ENCODE assay signal across 8 cellular contexts in genomic region chr12:22100952-22101748, GRCh38. TPM values are rescaled to one million over a fixed set of nuclear protein-coding genes. Genes with fewer than 3 reads are reported as not detected.
DNase-seq lines count a peak whose midpoint lies in the region; ATAC-seq and TF ChIP-seq lines count a peak whose summit lies in the region.

No MANE protein-coding gene starts in this region.

- ATAC-seq in HG02678 (IDR thresholded peaks at IDR 0.05; ENCODE audit: unreplicated experiment) (peak; percentile 80), right cardiac atrium (peak; percentile 46 to 66), HG02840 (IDR thresholded peaks at IDR 0.05; ENCODE audit: low FRiP score, unreplicated experiment) (no peak)
- peak; percentile 55 to 75 for ATAC-seq in activated naive CD4-positive, alpha-beta T cell treated with anti-CD3 and anti-CD28 coated beads, Interleukin-2, amount 50 U/mL, for 72 hours

- intact Hi-C loops in A673 (cut with micrococcal nuclease; ENCODE audit: unreplicated experiment) (loop anchor here (5.0 kb wide), 1 partner anchor 341 kb away; no protein-coding TSS in a partner anchor), right cardiac atrium (cut with DNase I) (loop anchor here (5.0 to 10.0 kb wide), 4 partner anchors 54 to 341 kb away; partner anchors contain the start of gene ST8SIA1 (in 1 of the 4)), spleen (cut with DNase I; ENCODE audit: low total_unique reads) (no loop called here)

- POLR2A ChIA-PET in A673 (lab: Charles Lee; ENCODE audit: low non-redundant PET) = no interaction called here

- peak; percentile 36 for DNase-seq in A673 (ENCODE audit: low spot score)
- peak; percentile 74 for DNase-seq in GM12865 (ENCODE audit: low read depth)
- DNase-seq in NCI-H748 treated with DMSO at 0.1 percent for 48 hours (lab: John Stamatoyannopoulos, UW) = peak; percentile 18
- peak in 1 of 2 donors; percentile 34 for DNase-seq in activated naive CD4-positive, alpha-beta T cell treated with anti-CD3 and anti-CD28 coated beads, Interleukin-2, amount 50 U/mL, for 72 hours (ENCODE audit: low spot score in 2 of 2)
- peak in 1 of 3 donors; percentile 23 for DNase-seq in right cardiac atrium
- DNase-seq in spleen = no peak

- no peaks in the 10 kb centered on the region for H3K36me3 Mint-ChIP-seq in activated naive CD4-positive, alpha-beta T cell treated with anti-CD3 and anti-CD28 coated beads, Interleukin-2, amount 50 U/mL, for 72 hours

- CTCF ChIA-PET in A673 (lab: Charles Lee) = interaction anchor here (0.7 to 1.4 kb wide), 2 partner anchors 234 to 342 kb away, joined by 3 read pairs; no protein-coding TSS in a partner anchor

- H3K27ac Mint-ChIP-seq in activated naive CD4-positive, alpha-beta T cell treated with anti-CD3 and anti-CD28 coated beads, Interleukin-2, amount 50 U/mL, for 72 hours = no peak overlapping the region

- no TSS peak for BruUV-seq in A673 (replicated peaks; lab: Mats Ljungman, UMichigan)

- H3K36me3 ChIP-seq in A673 (ENCODE audit: insufficient read depth, low read length, poor library complexity, severe bottlenecking) (no peaks in the 10 kb centered on the region), spleen (no peaks in the 10 kb centered on the region)

- H3K27ac ChIP-seq in A673 (ENCODE audit: low read depth, low read length, poor library complexity, severe bottlenecking) (no peak overlapping the region), right cardiac atrium (ENCODE audit: low read length) (no peak overlapping the region), spleen (no peak overlapping the region)

- TF ChIP-seq POLR2A in spleen (IDR thresholded peaks at IDR 0.05) = no peak

- TF ChIP-seq CTCF in A673 (conservative IDR thresholded peaks at IDR 0.05; ENCODE audit: low read depth, low read length) (peak; percentile 52), GM12865 (IDR thresholded peaks at IDR 0.05; ENCODE audit: insufficient read depth, low read depth, low read length, missing control alignments) (peak; percentile 58), spleen (IDR thresholded peaks at IDR 0.05 in 8 of 11, conservative IDR thresholded peaks at IDR 0.05 in 3 of 11) (peak in 9 of 11 experiments; percentile 6 to 59 (median 46))

- 72% methylated on average over 6 of the region's 6 CpGs for WGBS in right cardiac atrium
- WGBS in spleen, 5 donors = 53 to 73% (median 57%) methylated on average over 6 of the region's 6 CpGs

- H3K4me1 ChIP-seq in A673 (ENCODE audit: insufficient read depth, low read length, poor library complexity, severe bottlenecking) (no peaks in the 10 kb centered on the region), right cardiac atrium (ENCODE audit: control insufficient read depth, insufficient read depth, low read length) (no peaks in the 10 kb centered on the region), spleen (peaks cover 0 to 14% (median 0%) of the 10 kb centered on the region in 6 donors)

- H3K4me3 ChIP-seq in A673 (ENCODE audit: low read depth, low read length, poor library complexity, severe bottlenecking) = no peak overlapping the region
- no peak overlapping the region for H3K4me3 ChIP-seq in GM12865 (ENCODE audit: low read depth, low read length)
- no peak overlapping the region for H3K4me3 ChIP-seq in right cardiac atrium (ENCODE audit: low read length)
- no peak overlapping the region for H3K4me3 ChIP-seq in spleen

- H3K9me3 ChIP-seq in A673 (ENCODE audit: low read depth, low read length, poor library complexity, severe bottlenecking) = no peaks in the 10 kb centered on the region
- H3K9me3 ChIP-seq in right cardiac atrium (ENCODE audit: control insufficient read depth, low read length) = no peaks in the 10 kb centered on the region
- no peaks in the 10 kb centered on the region for H3K9me3 ChIP-seq in spleen

- H3K9me3 Mint-ChIP-seq in activated naive CD4-positive, alpha-beta T cell treated with anti-CD3 and anti-CD28 coated beads, Interleukin-2, amount 50 U/mL, for 72 hours = no peaks in the 10 kb centered on the region

- H3K27me3 ChIP-seq in A673 (replicated peaks; ENCODE audit: insufficient read depth, low read depth, low read length, poor library complexity) (no peaks in the 10 kb centered on the region), right cardiac atrium (ENCODE audit: control insufficient read depth, insufficient read depth) (no peaks in the 10 kb centered on the region), spleen (replicated peaks in 1 of 7) (no peaks in the 10 kb centered on the region)

RNA-seq across cellular contexts. Expression of gene CMAS, which starts 55.1 kb away (rescaled TPM):
- total RNA-seq in A673 (2021) = 36.0 and 37.7 TPM in 2 replicates
- total RNA-seq in activated naive CD4-positive, alpha-beta T cell treated with anti-CD3 and anti-CD28 coated beads, Interleukin-2, amount 50 U/mL, for 72 hours = 10 to 100 TPM; 47.7 to 65.4 TPM
- 10 to 100 TPM; 43.2 to 60.0 (median 45.7) TPM for total RNA-seq in right cardiac atrium
- 50.0 TPM for polyA plus RNA-seq in right cardiac atrium
- 10 to 100 TPM; 21.6 to 28.8 (median 26.4) TPM for total RNA-seq in spleen
- 10 to 100 TPM; 18.7 to 30.7 (median 24.3) TPM for polyA plus RNA-seq in spleen
